ENCODE assay signal across 8 cellular contexts in the genomic region with DNA sequence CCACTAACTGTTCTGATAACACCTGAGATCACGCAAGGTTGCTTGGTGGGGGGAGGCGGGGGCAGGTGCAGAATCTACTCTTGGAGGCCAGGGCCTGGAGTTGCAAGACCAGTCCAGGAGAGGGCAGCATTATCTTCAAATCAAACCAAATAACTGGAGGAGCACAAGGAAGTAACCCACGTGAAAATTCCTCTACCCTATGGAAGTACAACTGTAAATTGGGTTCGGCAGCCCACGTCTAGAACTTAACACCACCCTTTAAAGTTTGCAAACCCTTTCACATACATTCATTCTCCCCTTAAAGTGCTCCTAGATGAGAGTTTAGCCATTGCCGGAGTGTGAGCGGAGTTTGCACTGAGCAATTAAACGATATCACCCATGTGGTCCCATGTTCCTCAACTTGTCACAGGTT. TPM values are rescaled to one million over a fixed set of nuclear protein-coding genes. Genes with fewer than 3 reads are reported as not detected.
DNase-seq lines count a peak whose midpoint lies in the region; TF ChIP-seq lines count a peak whose summit lies in the region.

No MANE protein-coding gene starts in this region.

- peaks cover 0 to 16% (median 5%) of the 10 kb centered on the region in 4 donors for H3K4me1 ChIP-seq in tibial artery

- H3K36me3 Mint-ChIP-seq in glutamatergic neuron (ENCODE audit: unreplicated experiment), result no peaks in the 10 kb centered on the region

- DNase-seq in activated gamma-delta T cell treated with Interleukin-2 at 50 U/mL for 16 hours, result peak; percentile 70
- DNase-seq in activated gamma-delta T cell (lab: John Stamatoyannopoulos, UW), result no peak
- DNase-seq in MG63, result peak; percentile 47
- peak; percentile 85 for DNase-seq in SK-MEL-5 (ENCODE audit: low read depth, low spot score)
- peak; percentile 73 for DNase-seq in activated naive CD4-positive, alpha-beta T cell treated with Interleukin-2 at 50 U/mL for 16 hours
- DNase-seq in glutamatergic neuron, result peak; percentile 62
- peak in 7 of 10 donors; percentile 15 to 84 (median 48) for DNase-seq in posterior cingulate gyrus
- DNase-seq in tibial artery, result peak; percentile 71 to 73

- H3K4me1 Mint-ChIP-seq in glutamatergic neuron (ENCODE audit: low read depth, unreplicated experiment), result no peaks in the 10 kb centered on the region

- H3K36me3 ChIP-seq in MG63 (no peaks in the 10 kb centered on the region), tibial artery (no peaks in the 10 kb centered on the region)

- H3K9me3 Mint-ChIP-seq in glutamatergic neuron (ENCODE audit: unreplicated experiment), result no peaks in the 10 kb centered on the region

- intact Hi-C loops in posterior cingulate gyrus (cut with DNase I) (no loop called here), tibial artery (cut with DNase I; ENCODE audit: low total_unique reads) (loop anchor here (5.0 kb wide), 1 partner anchor 81 kb away; no protein-coding TSS in a partner anchor)

- in situ Hi-C loops in SK-MEL-5 (cut with HindIII; ENCODE audit: low pct_unique_long_range_greater_than_20kb, low sequenced_read_pairs), result no loop called here

- no peak overlapping the region for H3K27ac ChIP-seq in tibial artery

- H3K27me3 Mint-ChIP-seq in glutamatergic neuron (ENCODE audit: unreplicated experiment), result peaks cover 2% of the 10 kb centered on the region

- TF ChIP-seq CTCF in glutamatergic neuron (IDR thresholded peaks at IDR 0.05; ENCODE audit: partially characterized antibody, unreplicated experiment) (peak; percentile 83), tibial artery (IDR thresholded peaks at IDR 0.05) (peak; percentile 72 to 81)

- H3K9me3 ChIP-seq in MG63, result no peaks in the 10 kb centered on the region
- no peaks in the 10 kb centered on the region for H3K9me3 ChIP-seq in tibial artery

- no peak overlapping the region for H3K4me3 Mint-ChIP-seq in glutamatergic neuron (ENCODE audit: unreplicated experiment)

- H3K4me3 ChIP-seq in MG63 (no peak overlapping the region), tibial artery (no peak overlapping the region)

- H3K27ac Mint-ChIP-seq in glutamatergic neuron (ENCODE audit: unreplicated experiment), result no peak overlapping the region

- no peaks in the 10 kb centered on the region for H3K27me3 ChIP-seq in MG63
- no peaks in the 10 kb centered on the region for H3K27me3 ChIP-seq in tibial artery

RNA-seq across cellular contexts. Expression of a gene that starts 19.6 kb away (rescaled TPM):
- not detected in 2 replicates for total RNA-seq in MG63 (2014; rRNA removed; shearing (Covaris generic); ENCODE audit: low replicate concordance)
- total RNA-seq in SK-MEL-5 (2014; rRNA removed; shearing (Covaris generic)), result not detected in 2 replicates
- polyA plus RNA-seq in SK-MEL-5 (2015; cell fraction: cytosol; rRNA removed), result not detected in 2 replicates
- not detected in 2 replicates for polyA plus RNA-seq in SK-MEL-5 (2015; cell fraction: nucleus; rRNA removed)
- not detected for total RNA-seq in glutamatergic neuron (ENCODE audit: unreplicated experiment)

RNA-seq across cellular contexts. Expression of a gene that starts 30.6 kb away (rescaled TPM):
- 505 and 549 TPM in 2 replicates for total RNA-seq in MG63 (2014; rRNA removed; shearing (Covaris generic); ENCODE audit: low replicate concordance)
- 196 and 198 TPM in 2 replicates for total RNA-seq in SK-MEL-5 (2014; rRNA removed; shearing (Covaris generic))
- 191 and 201 TPM in 2 replicates for polyA plus RNA-seq in SK-MEL-5 (2015; cell fraction: cytosol; rRNA removed)
- polyA plus RNA-seq in SK-MEL-5 (2015; cell fraction: nucleus; rRNA removed), result 131 and 142 TPM in 2 replicates
- total RNA-seq in glutamatergic neuron (ENCODE audit: unreplicated experiment), result 207 TPM
